ENCODE assay signal across 27 cellular contexts in the genomic region with DNA sequence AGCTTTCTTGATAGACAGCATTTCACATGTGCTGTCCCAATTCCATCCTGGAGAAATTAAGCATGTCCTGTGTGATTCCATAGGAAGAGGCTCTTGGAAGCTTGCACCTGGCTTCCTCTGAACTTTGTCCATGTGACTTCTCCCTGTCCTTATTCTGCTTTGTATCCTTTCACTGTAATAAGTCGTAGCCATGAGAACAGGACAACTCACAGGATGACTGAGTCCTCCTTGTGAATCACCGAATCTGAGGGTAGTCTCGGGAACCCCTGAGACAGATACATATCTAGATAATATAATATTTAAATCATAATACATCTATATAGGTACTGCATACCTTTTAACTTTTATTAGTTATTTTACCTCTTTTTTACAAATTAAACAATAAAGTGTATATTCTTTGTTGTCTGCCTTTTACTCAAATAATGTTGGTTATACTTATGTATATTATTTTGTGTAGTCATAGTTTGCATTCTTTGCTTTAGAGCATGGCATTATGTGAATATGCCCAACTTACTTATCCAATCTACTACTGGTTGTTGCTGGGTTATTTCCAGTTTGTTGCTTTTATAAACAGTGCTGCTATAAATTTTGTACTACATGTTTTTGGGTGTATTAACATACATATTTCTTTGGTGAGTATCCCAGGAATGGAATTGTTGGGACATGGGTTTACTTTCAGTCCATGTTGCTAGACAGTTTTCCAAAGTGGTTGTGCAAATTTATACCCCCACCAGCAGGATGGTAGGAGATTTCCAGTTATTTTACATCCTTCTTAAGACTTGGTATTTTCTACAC.
DNase-seq lines count a peak whose midpoint lies in the region; FAIRE-seq and TF ChIP-seq lines count a peak whose summit lies in the region.
"Had no signal": no experiment of that assay in that cellular context is flagged by ENCODE, and none has a peak within 500 bp of the region (broad histone marks: within the 10 kb centered on the region; RNA-seq: fewer than 3 reads in every experiment).

No MANE protein-coding gene starts in this region.

- 92 to 95% methylated on average over 3 of the region's 3 CpGs for WGBS in GM23248 (ENCODE audit: low coverage in 1 of 2, low lambda C conversion rate in 2 of 2, missing lambda C conversion rate in 2 of 2), 2 experiments

- H3K4me2 ChIP-seq in GM23248 (ENCODE audit: unreplicated experiment) (peak overlapping the region; percentile 2), astrocyte (ENCODE audit: low read length) (no peak overlapping the region)
- H3K4me2 ChIP-seq: SK-N-SH had no signal

- POLR2A ChIA-PET in AG04449 (lab: Yijun Ruan, JAX) = no interaction called here

- TF ChIP-seq CTCF in AG04449 (IDR thresholded peaks at IDR 0.05; ENCODE audit: insufficient read depth, low read length, missing control alignments) (no peak), astrocyte (IDR thresholded peaks at IDR 0.05; ENCODE audit: insufficient read depth, low read depth, low read length) (no peak), fibroblast of villous mesenchyme (IDR thresholded peaks at IDR 0.05; ENCODE audit: insufficient read depth, low read depth, low read length) (no peak), osteocyte (IDR thresholded peaks at IDR 0.05) (no peak)

- peak; percentile 49 for FAIRE-seq in astrocyte (lab: Jason Lieb, UNC)

- CTCF ChIA-PET in AG04449 (lab: Yijun Ruan, JAX) = no interaction called here

- H3K27me3 Mint-ChIP-seq in astrocyte (ENCODE audit: low read depth, unreplicated experiment) = no peaks in the 10 kb centered on the region
- H3K27me3 Mint-ChIP-seq in osteocyte (ENCODE audit: unreplicated experiment) = no peaks in the 10 kb centered on the region
- H3K27me3 Mint-ChIP-seq: activated T-cell treated with anti-CD3 and anti-CD28 coated beads, Interleukin-2, amount 50 U/mL, for 24 hours; CD4-positive, alpha-beta memory T cell had no signal

- no peak overlapping the region for H3K9ac ChIP-seq in GM23248
- H3K9ac ChIP-seq in astrocyte (ENCODE audit: low read length) = no peak overlapping the region
- H3K9ac ChIP-seq: SK-N-SH had no signal

- no peak overlapping the region for H3K4me3 ChIP-seq in AG04449 (ENCODE audit: low read depth, low read length)
- no peak overlapping the region for H3K4me3 ChIP-seq in GM23248
- H3K4me3 ChIP-seq in astrocyte (ENCODE audit: insufficient read depth, low read depth, low read length) = no peak overlapping the region
- H3K4me3 ChIP-seq in fibroblast of villous mesenchyme (ENCODE audit: low read depth, low read length) = no peak overlapping the region
- H3K4me3 ChIP-seq: body of pancreas, coronary artery, gastrocnemius medialis, thoracic aorta had no signal

- H3K36me3 ChIP-seq in GM23248 (ENCODE audit: low read depth) (no peaks in the 10 kb centered on the region), astrocyte (ENCODE audit: insufficient read depth, low read length) (no peaks in the 10 kb centered on the region)
- H3K36me3 ChIP-seq: thoracic aorta had no signal

- H3K27ac Mint-ChIP-seq in astrocyte (ENCODE audit: unreplicated experiment) (no peak overlapping the region), osteocyte (ENCODE audit: unreplicated experiment) (no peak overlapping the region)
- H3K27ac Mint-ChIP-seq: activated T-cell treated with anti-CD3 and anti-CD28 coated beads, Interleukin-2, amount 50 U/mL, for 24 hours; CD4-positive, alpha-beta memory T cell; nephron; stimulated activated effector memory CD8-positive, alpha-beta T cell treated with anti-CD3 and anti-CD28 coated beads, Interleukin-12 subunit alpha, Interleukin-12 subunit beta, amount 100 ng/mL, for 72 hours; T-helper 2 cell treated with Interferon-gamma antibody and Interleukin-4, amounts not matched to agents 5 μg/mL and 100 μg/mL, for 36 hours had no signal

- in situ Hi-C loops in GM23248 (cut with MboI) = no loop called here

- H3K9me3 Mint-ChIP-seq in astrocyte (ENCODE audit: unreplicated experiment) (no peaks in the 10 kb centered on the region), osteocyte (ENCODE audit: unreplicated experiment) (no peaks in the 10 kb centered on the region)
- H3K9me3 Mint-ChIP-seq: activated T-cell treated with anti-CD3 and anti-CD28 coated beads, Interleukin-2, amount 50 U/mL, for 24 hours; nephron; stimulated activated effector memory CD8-positive, alpha-beta T cell treated with anti-CD3 and anti-CD28 coated beads, Interleukin-12 subunit alpha, Interleukin-12 subunit beta, amount 100 ng/mL, for 72 hours; T-helper 2 cell treated with Interferon-gamma antibody and Interleukin-4, amounts not matched to agents 5 μg/mL and 100 μg/mL, for 36 hours had no signal

- no peaks in the 10 kb centered on the region for H3F3A ChIP-seq in GM23248 (ENCODE audit: insufficient read depth)

- H3K79me2 ChIP-seq in GM23248 (ENCODE audit: insufficient read depth) = no peaks in the 10 kb centered on the region
- H3K79me2 ChIP-seq in astrocyte (ENCODE audit: insufficient read depth, low read length) = no peaks in the 10 kb centered on the region

- peak; percentile 55 for DNase-seq in AG04449 (ENCODE audit: low read depth, low spot score)
- DNase-seq in GM23248 = peak; percentile 56
- DNase-seq in astrocyte (ENCODE audit: low read depth) = no peak
- DNase-seq in fibroblast of villous mesenchyme (ENCODE audit: low read depth) = peak; percentile 48
- DNase-seq in osteocyte (ENCODE audit: extremely low spot score, unreplicated experiment) = no peak
- DNase-seq in NCI-H1436 (lab: John Stamatoyannopoulos, UW) = no peak
- DNase-seq in middle frontal gyrus (ENCODE audit: extremely low spot score, low spot score) = no peak
- DNase-seq in amygdala (lab: John Stamatoyannopoulos, UW) = no peak
- DNase-seq: activated CD4-positive, alpha-beta T cell treated with anti-CD3 and anti-CD28 coated beads, Interleukin-2, amount 50 U/mL, for 48 hours; activated naive CD4-positive, alpha-beta T cell treated with anti-CD3 and anti-CD28 coated beads, Interleukin-2, amount 50 U/mL, for 16 hours; activated T-cell treated with anti-CD3 and anti-CD28 coated beads, Interleukin-2, amount 50 U/mL, for 24 hours; body of pancreas; CD4-positive, alpha-beta memory T cell; DMS153; gastrocnemius medialis; kidney glomerular epithelial cell; mesendoderm; NCI-H1092; NCI-H510A; posterior cingulate gyrus; RPMI8226; SK-N-SH had no signal

- peaks cover 11% of the 10 kb centered on the region; the same call in 1 of the 2 replicates for H3K4me1 ChIP-seq in GM23248 (ENCODE audit: insufficient read depth)
- no peaks in the 10 kb centered on the region for H3K4me1 ChIP-seq in astrocyte (ENCODE audit: insufficient read depth, low read length)
- H3K4me1 ChIP-seq: gastrocnemius medialis had no signal

- H4K20me1 ChIP-seq in GM23248 (ENCODE audit: insufficient read depth) = no peaks in the 10 kb centered on the region
- H4K20me1 ChIP-seq in astrocyte (ENCODE audit: insufficient read depth, low read length) = no peaks in the 10 kb centered on the region

- H3K4me1 Mint-ChIP-seq in astrocyte (ENCODE audit: low read depth, unreplicated experiment) (peaks cover 8% of the 10 kb centered on the region), osteocyte (ENCODE audit: unreplicated experiment) (peaks cover 5% of the 10 kb centered on the region)
- H3K4me1 Mint-ChIP-seq: nephron; stimulated activated effector memory CD8-positive, alpha-beta T cell treated with anti-CD3 and anti-CD28 coated beads, Interleukin-12 subunit alpha, Interleukin-12 subunit beta, amount 100 ng/mL, for 72 hours had no signal

- H3K36me3 Mint-ChIP-seq in astrocyte (ENCODE audit: low read depth, unreplicated experiment) (peaks cover 15% of the 10 kb centered on the region), osteocyte (ENCODE audit: unreplicated experiment) (peaks cover 49% of the 10 kb centered on the region)
- H3K36me3 Mint-ChIP-seq: stimulated activated effector memory CD8-positive, alpha-beta T cell treated with anti-CD3 and anti-CD28 coated beads, Interleukin-12 subunit alpha, Interleukin-12 subunit beta, amount 100 ng/mL, for 72 hours had no signal

- H3K4me3 Mint-ChIP-seq in astrocyte (ENCODE audit: unreplicated experiment) (no peak overlapping the region), osteocyte (ENCODE audit: unreplicated experiment) (no peak overlapping the region)
- H3K4me3 Mint-ChIP-seq: activated T-cell treated with anti-CD3 and anti-CD28 coated beads, Interleukin-2, amount 50 U/mL, for 24 hours; CD4-positive, alpha-beta memory T cell; nephron; stimulated activated effector memory CD8-positive, alpha-beta T cell treated with anti-CD3 and anti-CD28 coated beads, Interleukin-12 subunit alpha, Interleukin-12 subunit beta, amount 100 ng/mL, for 72 hours; T-helper 2 cell treated with Interferon-gamma antibody and Interleukin-4, amounts not matched to agents 5 μg/mL and 100 μg/mL, for 36 hours had no signal

- H2AFZ ChIP-seq in GM23248 (no peak overlapping the region), astrocyte (ENCODE audit: low read depth, low read length) (no peak overlapping the region)

- H3K27ac ChIP-seq in GM23248 (peak overlapping the region; percentile 14; the same call in 1 of the 2 replicates), astrocyte (ENCODE audit: low read depth, low read length) (no peak overlapping the region)
- H3K27ac ChIP-seq: body of pancreas, coronary artery, gastrocnemius medialis, thoracic aorta had no signal

- H3K27me3 ChIP-seq in GM23248 (replicated peaks; ENCODE audit: insufficient read depth) (no peaks in the 10 kb centered on the region), astrocyte (ENCODE audit: insufficient read depth, low read length) (no peaks in the 10 kb centered on the region)
- H3K27me3 ChIP-seq: body of pancreas, gastrocnemius medialis had no signal

- H3K9me2 ChIP-seq in GM23248 (ENCODE audit: insufficient read depth) = no peaks in the 10 kb centered on the region
- H3K9me2 ChIP-seq: SK-N-SH had no signal

- no peaks in the 10 kb centered on the region for H3K9me3 ChIP-seq in GM23248 (ENCODE audit: low read depth)
- no peaks in the 10 kb centered on the region for H3K9me3 ChIP-seq in astrocyte (ENCODE audit: insufficient read depth, low read depth, low read length)
- H3K9me3 ChIP-seq: body of pancreas, gastrocnemius medialis, SK-N-SH, thoracic aorta had no signal

Comparison
In these comparisons a context has a peak if more than half of its experiments do, and no peak if none do; other contexts are left out.
1. DNase-seq: peak in AG04449 (single experiment), GM23248 (single experiment) and fibroblast of villous mesenchyme (single experiment); none in astrocyte (single experiment), osteocyte (single experiment), NCI-H1436 (single experiment), middle frontal gyrus (single experiment) and amygdala (0 of 56).